Comparison of ENCODE assay signal across 10 cellular contexts in genomic region chr1:117077267-117077666, GRCh38. TPM values are rescaled to one million over a fixed set of nuclear protein-coding genes. Genes with fewer than 3 reads are reported as not detected.
DNase-seq lines count a peak whose midpoint lies in the region; ATAC-seq and TF ChIP-seq lines count a peak whose summit lies in the region.
"Had no signal": no experiment of that assay in that cellular context is flagged by ENCODE, and none has a peak within 500 bp of the region (broad histone marks: within the 10 kb centered on the region; RNA-seq: fewer than 3 reads in every experiment).

No MANE protein-coding gene starts in this region.

- peaks cover 49% of the 10 kb centered on the region for H3K4me1 Mint-ChIP-seq in activated naive CD8-positive, alpha-beta T cell treated with anti-CD3 and anti-CD28 coated beads, Interleukin-2, amount 50 U/mL, for 24 hours

- H3K27me3 Mint-ChIP-seq in activated naive CD8-positive, alpha-beta T cell treated with anti-CD3 and anti-CD28 coated beads, Interleukin-2, amount 50 U/mL, for 24 hours, result no peaks in the 10 kb centered on the region

- H3K36me3 ChIP-seq in left lung (peaks cover 0 to 83% of the 10 kb centered on the region in 2 donors), Peyer's patch (peaks cover 0 to 76% (median 0%) of the 10 kb centered on the region in 3 donors), colonic mucosa (no peaks in the 10 kb centered on the region)

- peak overlapping the region; percentile 93 for H3K27ac Mint-ChIP-seq in activated naive CD8-positive, alpha-beta T cell treated with anti-CD3 and anti-CD28 coated beads, Interleukin-2, amount 50 U/mL, for 24 hours

- no peaks in the 10 kb centered on the region for H3K9me3 ChIP-seq in left lung
- H3K9me3 ChIP-seq in Peyer's patch, result no peaks in the 10 kb centered on the region
- no peaks in the 10 kb centered on the region for H3K9me3 ChIP-seq in colonic mucosa
- H3K9me3 ChIP-seq: testis had no signal

- peak overlapping the region; percentile 7 for H3K4me3 Mint-ChIP-seq in activated naive CD8-positive, alpha-beta T cell treated with anti-CD3 and anti-CD28 coated beads, Interleukin-2, amount 50 U/mL, for 24 hours

- H3K27me3 ChIP-seq in left lung (no peaks in the 10 kb centered on the region), Peyer's patch (no peaks in the 10 kb centered on the region), colonic mucosa (no peaks in the 10 kb centered on the region)
- H3K27me3 ChIP-seq: testis had no signal

- no peaks in the 10 kb centered on the region for H3K9me3 Mint-ChIP-seq in activated naive CD8-positive, alpha-beta T cell treated with anti-CD3 and anti-CD28 coated beads, Interleukin-2, amount 50 U/mL, for 24 hours

- no peak for TF ChIP-seq POLR2A in Peyer's patch (IDR thresholded peaks at IDR 0.05)

- TF ChIP-seq CTCF in AG09309 (IDR thresholded peaks at IDR 0.05; ENCODE audit: control insufficient read depth, insufficient read depth, low read depth, low read length, missing control alignments) (no peak), left lung (IDR thresholded peaks at IDR 0.05) (no peak), Peyer's patch (IDR thresholded peaks at IDR 0.05) (no peak), colonic mucosa (IDR thresholded peaks at IDR 0.05) (no peak)

- H3K9ac ChIP-seq in colonic mucosa (ENCODE audit: low read depth in 2 of 2, low read length in 2 of 2), result no peak overlapping the region

- peak; percentile 81 for DNase-seq in AG09309 (ENCODE audit: low read depth)
- peak; percentile 91 for DNase-seq in NCI-H226
- peak; percentile 43 for DNase-seq in activated naive CD8-positive, alpha-beta T cell treated with anti-CD3 and anti-CD28 coated beads, Interleukin-2, amount 50 U/mL, for 24 hours
- DNase-seq in left lung, result no peak
- DNase-seq in left colon, result no peak
- no peak for DNase-seq in Peyer's patch
- DNase-seq in colonic mucosa, result no peak
- DNase-seq: testis had no signal

- intact Hi-C loops in left lung (cut with DNase I), result no loop called here
- intact Hi-C loops in left colon (cut with DNase I, micrococcal nuclease), result no loop called here
- intact Hi-C loops in colonic mucosa (cut with DNase I), result no loop called here

- peaks cover 86% of the 10 kb centered on the region for H3K36me3 Mint-ChIP-seq in activated naive CD8-positive, alpha-beta T cell treated with anti-CD3 and anti-CD28 coated beads, Interleukin-2, amount 50 U/mL, for 24 hours (ENCODE audit: low read depth)

- peak; percentile 100 for ATAC-seq in activated naive CD8-positive, alpha-beta T cell treated with anti-CD3 and anti-CD28 coated beads, Interleukin-2, amount 50 U/mL, for 24 hours
- ATAC-seq in left lung (peak; percentile 66), left colon (no peak), GM19395 (IDR thresholded peaks at IDR 0.05; ENCODE audit: unreplicated experiment) (no peak)

- H3K4me1 ChIP-seq in left lung (no peaks in the 10 kb centered on the region), Peyer's patch (no peaks in the 10 kb centered on the region), colonic mucosa (no peaks in the 10 kb centered on the region)
- H3K4me1 ChIP-seq: testis had no signal

- no peak overlapping the region for H3K4me3 ChIP-seq in AG09309 (ENCODE audit: control insufficient read depth, low read depth, low read length)
- H3K4me3 ChIP-seq in left lung, result no peak overlapping the region
- no peak overlapping the region for H3K4me3 ChIP-seq in Peyer's patch
- H3K4me3 ChIP-seq in colonic mucosa, result no peak overlapping the region
- H3K4me3 ChIP-seq: testis had no signal

- no peak overlapping the region for H3K27ac ChIP-seq in left lung
- no peak overlapping the region for H3K27ac ChIP-seq in Peyer's patch
- no peak overlapping the region for H3K27ac ChIP-seq in colonic mucosa
- H3K27ac ChIP-seq: HL-60, testis had no signal

RNA-seq across cellular contexts. Expression of gene TTF2, which starts 17.1 kb away (rescaled TPM):
- total RNA-seq in left lung (10 to 100 TPM; 21.0 to 21.1 TPM), left colon (10 to 100 TPM; 25.0 to 28.1 TPM), Peyer's patch (10 to 100 TPM; 12.1 to 59.4 (median 28.5) TPM), colonic mucosa (10 to 100 TPM; 25.0 to 50.5 TPM)

RNA-seq across cellular contexts. Expression of gene TRIM45, which starts 44.3 kb away (rescaled TPM):
- total RNA-seq in left lung (1 to 10 TPM; 2.6 to 5.1 TPM), left colon (1 to 10 TPM; 1.3 to 1.6 TPM), Peyer's patch (10 to 100 TPM in 1 of 4 donors, 1 to 10 TPM in 3; 1.8 to 28.9 (median 4.4) TPM), colonic mucosa (1 to 10 TPM; 1.2 to 4.1 TPM)

Comparison
In these comparisons a context has a peak if more than half of its experiments do, and no peak if none do; other contexts are left out.
1. DNase-seq: peak in AG09309 (single experiment), NCI-H226 (single experiment) and activated naive CD8-positive, alpha-beta T cell treated with anti-CD3 and anti-CD28 coated beads, Interleukin-2, amount 50 U/mL, for 24 hours (single experiment); none in left lung (0 of 2), left colon (0 of 2), Peyer's patch (0 of 3) and colonic mucosa (single experiment).
2. ATAC-seq: peak in activated naive CD8-positive, alpha-beta T cell treated with anti-CD3 and anti-CD28 coated beads, Interleukin-2, amount 50 U/mL, for 24 hours (single experiment) and left lung (single experiment); none in left colon (single experiment) and GM19395 (single experiment).